10 cellular contexts compared by ENCODE assay signal in the genomic region with DNA sequence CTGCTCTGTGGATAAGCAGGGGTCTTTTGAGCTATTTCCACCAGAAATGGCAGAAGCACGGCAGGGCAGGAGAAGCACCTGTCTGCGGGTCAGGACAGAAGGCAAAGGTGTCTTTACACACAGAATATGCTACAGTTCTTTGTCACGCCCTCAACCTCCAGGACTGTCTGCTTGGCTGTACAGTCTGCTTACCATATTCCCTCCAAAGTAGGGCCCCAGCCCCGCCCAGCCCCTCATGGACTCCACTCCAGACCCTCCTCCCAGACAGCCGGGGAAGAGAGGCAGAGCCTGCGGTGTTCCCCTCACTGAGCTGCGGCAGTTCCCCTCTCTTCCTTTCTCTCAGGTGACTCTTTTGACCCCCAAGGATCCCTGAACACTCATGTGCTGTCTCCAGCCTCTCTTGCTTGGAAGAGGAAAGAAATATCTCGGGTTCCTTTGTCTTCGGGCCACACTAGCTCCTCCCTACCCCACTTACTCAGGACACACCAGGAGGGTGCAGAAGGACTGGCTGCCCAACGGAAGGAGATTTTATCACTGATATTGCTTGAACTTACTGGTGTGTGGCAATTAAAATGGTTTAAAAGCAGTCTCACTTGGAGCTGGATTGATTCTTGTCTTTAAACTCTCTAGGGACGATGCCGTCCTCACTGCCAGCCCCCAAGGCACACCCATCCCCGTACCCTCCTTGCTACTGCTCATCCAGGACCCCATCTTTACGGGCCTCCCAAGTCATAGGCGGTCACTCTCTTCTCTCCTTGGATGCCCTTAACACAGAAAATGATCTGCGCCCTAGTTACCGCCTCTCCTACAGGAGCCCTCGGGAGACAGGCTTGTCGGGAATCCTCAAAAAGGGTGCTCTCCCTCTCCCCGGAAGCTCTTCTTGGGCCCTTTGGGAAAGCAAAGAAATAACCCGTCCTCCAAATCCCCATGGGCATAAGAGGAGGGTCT.
DNase-seq lines count a peak whose midpoint lies in the region; ATAC-seq lines count a peak whose summit lies in the region.
"Had no signal": no experiment of that assay in that cellular context is flagged by ENCODE, and none has a peak within 500 bp of the region (broad histone marks: within the 10 kb centered on the region; RNA-seq: fewer than 3 reads in every experiment).

No MANE protein-coding gene starts in this region.

- no peaks in the 10 kb centered on the region for H4K20me1 ChIP-seq in BLaER1

- H2BK5ac ChIP-seq in neuronal stem cell (ENCODE audit: low read length) = no peak overlapping the region

- no peaks in the 10 kb centered on the region for H3K9me3 ChIP-seq in BLaER1
- no peaks in the 10 kb centered on the region for H3K9me3 ChIP-seq in neuronal stem cell (replicated peaks in 1 of 2; ENCODE audit: control insufficient read depth in 2 of 2, insufficient read depth in 1 of 2, low read depth in 1 of 2, low read length in 2 of 2)
- H3K9me3 ChIP-seq in effector memory CD4-positive, alpha-beta T cell (ENCODE audit: control insufficient read depth, low read length) = no peaks in the 10 kb centered on the region

- H3K14ac ChIP-seq in neuronal stem cell (ENCODE audit: low read length) = no peak overlapping the region

- H3K27ac ChIP-seq in BLaER1 = peak overlapping the region; percentile 96
- no peak overlapping the region for H3K27ac ChIP-seq in neuronal stem cell (replicated peaks; ENCODE audit: low read length)
- no peak overlapping the region for H3K27ac ChIP-seq in effector memory CD4-positive, alpha-beta T cell (ENCODE audit: insufficient read depth, low read length, poor library complexity, severe bottlenecking)
- H3K27ac ChIP-seq: KMS-11 had no signal

- H3K4ac ChIP-seq in neuronal stem cell (ENCODE audit: low read length) = no peak overlapping the region

- H3K27me3 ChIP-seq in BLaER1 = no peaks in the 10 kb centered on the region
- no peaks in the 10 kb centered on the region for H3K27me3 ChIP-seq in neuronal stem cell (ENCODE audit: control insufficient read depth in 3 of 3, insufficient read depth in 3 of 3, low read depth in 1 of 3, low read length in 3 of 3)
- H3K27me3 ChIP-seq in effector memory CD4-positive, alpha-beta T cell (replicated peaks; ENCODE audit: control insufficient read depth, insufficient read depth, low read length, poor library complexity, severe bottlenecking) = no peaks in the 10 kb centered on the region

- H3K4me1 ChIP-seq in BLaER1 (peaks cover 94% of the 10 kb centered on the region), neuronal stem cell (ENCODE audit: control insufficient read depth in 2 of 2, insufficient read depth in 1 of 2, low read depth in 1 of 2, low read length in 2 of 2) (peaks cover 39 to 80% of the 10 kb centered on the region in 2 donors)
- H3K4me1 ChIP-seq in effector memory CD4-positive, alpha-beta T cell (ENCODE audit: control insufficient read depth, insufficient read depth, low read length, poor library complexity, severe bottlenecking) = peaks cover 53% of the 10 kb centered on the region

- H3K23ac ChIP-seq in neuronal stem cell (ENCODE audit: low read depth, low read length, poor library complexity) = no peak overlapping the region

- H3K4me3 ChIP-seq in BLaER1 = peak overlapping the region; percentile 30; the same call in 1 of the 2 replicates
- H3K4me3 ChIP-seq in neuronal stem cell (ENCODE audit: low read length in 2 of 2) = no peak overlapping the region
- H3K4me3 ChIP-seq in effector memory CD4-positive, alpha-beta T cell (ENCODE audit: insufficient read depth, low read depth, low read length, poor library complexity, severe bottlenecking) = no peak overlapping the region

- WGBS in neuronal stem cell (ENCODE audit: extremely low coverage in 2 of 2, insufficient read length in 2 of 2, insufficient replicate concordance in 1 of 2), 2 donors = no CpG with 5 or more reads among the region's 21 CpGs

- H4K91ac ChIP-seq in neuronal stem cell (ENCODE audit: low read depth, low read length, poor library complexity) = no peak overlapping the region

- H3K36me3 ChIP-seq in BLaER1 (no peaks in the 10 kb centered on the region), neuronal stem cell (replicated peaks in 1 of 2; ENCODE audit: control insufficient read depth in 2 of 2, insufficient read depth in 2 of 2, low read length in 2 of 2) (no peaks in the 10 kb centered on the region)
- H3K36me3 ChIP-seq in effector memory CD4-positive, alpha-beta T cell (ENCODE audit: control insufficient read depth, insufficient read depth, low read length) = no peaks in the 10 kb centered on the region

- H3K4me2 ChIP-seq in BLaER1 (peak overlapping the region; percentile 76), neuronal stem cell (ENCODE audit: insufficient read depth, low read length, poor library complexity, severe bottlenecking) (no peak overlapping the region)
- H3K4me2 ChIP-seq: KMS-11 had no signal

- ATAC-seq in GM21737 (IDR thresholded peaks at IDR 0.05; ENCODE audit: unreplicated experiment) = no peak
- no peak for ATAC-seq in HG03521 (IDR thresholded peaks at IDR 0.05; ENCODE audit: unreplicated experiment)

- peak overlapping the region; percentile 11 for H2BK15ac ChIP-seq in neuronal stem cell (ENCODE audit: low read length)

- H3K79me1 ChIP-seq in neuronal stem cell (ENCODE audit: low read depth, low read length) = no peaks in the 10 kb centered on the region

- no peak overlapping the region for H2BK12ac ChIP-seq in neuronal stem cell (ENCODE audit: low read length)

- peak overlapping the region; percentile 23 for H3K18ac ChIP-seq in neuronal stem cell (ENCODE audit: low read length)

- no peak overlapping the region for H2BK120ac ChIP-seq in neuronal stem cell (ENCODE audit: low read depth, low read length)

- peak overlapping the region; percentile 17 for H2AFZ ChIP-seq in neuronal stem cell (ENCODE audit: low read length)

- H3K9ac ChIP-seq in BLaER1 (peak overlapping the region; percentile 79), neuronal stem cell (ENCODE audit: low read depth, low read length, poor library complexity) (no peak overlapping the region)
- H3K9ac ChIP-seq: KMS-11 had no signal

- peak; percentile 44 for DNase-seq in M059J (ENCODE audit: low read depth)
- DNase-seq in cerebellar cortex (ENCODE audit: low spot score) = peak; percentile 35
- DNase-seq in neuronal stem cell (ENCODE audit: low spot score) = no peak
- DNase-seq in effector memory CD4-positive, alpha-beta T cell = no peak
- DNase-seq in DMS 273 (lab: John Stamatoyannopoulos, UW; ENCODE audit: unreplicated experiment) = no peak
- DNase-seq: DND-41 had no signal

- H2AK5ac ChIP-seq in neuronal stem cell (ENCODE audit: low read depth, low read length) = peak overlapping the region; percentile 18

- H4K8ac ChIP-seq in neuronal stem cell (ENCODE audit: low read depth, low read length) = no peak overlapping the region

Comparison
In these comparisons a context has a peak if more than half of its experiments do, and no peak if none do; other contexts are left out.
1. DNase-seq: peak in M059J (single experiment) and cerebellar cortex (single experiment); none in neuronal stem cell (single experiment), effector memory CD4-positive, alpha-beta T cell (0 of 3) and DMS 273 (single experiment).